15 cellular contexts compared by ENCODE assay signal in the genomic region with DNA sequence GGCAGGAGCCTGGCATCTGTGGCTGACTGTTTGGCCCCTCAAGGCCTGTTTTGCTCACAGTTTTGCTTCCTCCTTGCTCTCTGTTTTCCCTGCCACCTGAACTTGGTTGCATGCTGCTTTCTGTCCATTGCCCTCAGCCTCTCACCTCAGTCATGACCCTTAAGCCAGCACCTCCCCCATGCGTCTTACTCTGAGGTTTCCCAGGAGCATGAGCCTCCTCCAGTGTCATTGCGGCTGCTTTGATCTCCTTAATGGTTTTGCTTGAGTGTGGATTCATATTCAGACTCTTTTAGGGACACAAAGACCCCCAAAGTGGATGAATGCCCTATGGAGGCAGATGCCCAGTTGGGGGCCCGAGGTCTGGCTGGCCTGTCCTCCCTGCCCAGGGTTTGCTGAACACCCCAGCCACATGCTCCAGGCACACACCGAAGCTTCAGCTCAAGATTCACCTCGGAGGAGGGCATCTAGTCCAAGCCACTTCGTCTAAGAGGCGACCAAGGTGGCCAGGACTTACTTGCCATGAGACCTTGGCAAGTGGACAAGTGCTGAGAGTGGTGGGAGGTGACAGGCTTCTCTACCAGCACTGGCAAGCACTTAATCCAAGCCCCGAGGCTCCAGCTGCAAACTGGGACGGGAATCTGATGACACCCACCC.
"Had no signal": no experiment of that assay in that cellular context is flagged by ENCODE, and none has a peak within 500 bp of the region (broad histone marks: within the 10 kb centered on the region; RNA-seq: fewer than 3 reads in every experiment).

No MANE protein-coding gene starts in this region.

- H3K4me3 ChIP-seq: ascending aorta, gastrocnemius medialis, pancreas, SK-N-MC, tibial nerve had no signal

- H3K27me3 ChIP-seq: ascending aorta, gastrocnemius medialis, pancreas had no signal

- H3K36me3 ChIP-seq: ascending aorta, gastrocnemius medialis, pancreas, tibial nerve had no signal

- H3K9me3 ChIP-seq: ascending aorta, gastrocnemius medialis, pancreas, tibial nerve had no signal

- DNase-seq: activated CD4-positive, alpha-beta T cell treated with anti-CD3 and anti-CD28 coated beads, Interleukin-2, amount 50 U/mL, for 4 hours; activated effector memory CD4-positive, alpha-beta T cell treated with Interleukin-2 at 50 U/mL for 16 hours; cortex of kidney; effector CD4-positive, alpha-beta T cell; gastrocnemius medialis; left ventricle myocardium superior; pancreas; stimulated activated CD4-positive, alpha-beta T cell treated with anti-CD3 and anti-CD28 coated beads, Interleukin-2, amount 100 ng/mL, for 24 hours; stimulated activated naive CD4-positive, alpha-beta T cell treated with Interleukin-2 at 50 U/mL for 16 hours had no signal

- H3K4me3 Mint-ChIP-seq: activated naive CD4-positive, alpha-beta T cell treated with anti-CD3 and anti-CD28 coated beads, Interleukin-2, amount 50 U/mL, for 24 hours; neural crest cell had no signal

- H3K9me3 Mint-ChIP-seq: activated naive CD4-positive, alpha-beta T cell treated with anti-CD3 and anti-CD28 coated beads, Interleukin-2, amount 50 U/mL, for 24 hours; neural crest cell had no signal

- H3K36me3 Mint-ChIP-seq: activated naive CD4-positive, alpha-beta T cell treated with anti-CD3 and anti-CD28 coated beads, Interleukin-2, amount 50 U/mL, for 24 hours had no signal

- H3K4me1 Mint-ChIP-seq: activated naive CD4-positive, alpha-beta T cell treated with anti-CD3 and anti-CD28 coated beads, Interleukin-2, amount 50 U/mL, for 24 hours had no signal

- ATAC-seq: esophagus mucosa, gastrocnemius medialis, left ventricle myocardium superior, pancreas had no signal

- H3K4me1 ChIP-seq: ascending aorta, gastrocnemius medialis, tibial nerve had no signal

- H3K27ac ChIP-seq: ascending aorta, gastrocnemius medialis, pancreas, SK-N-MC, tibial nerve had no signal
